9 cellular contexts compared by ENCODE assay signal in genomic region chr2:40384714-40385113, GRCh38.
A peak's percentile ranks its signal among the peaks of the same experiment; 100 is the strongest.
DNase-seq lines count a peak whose midpoint lies in the region; TF ChIP-seq lines count a peak whose summit lies in the region.
"Had no signal": no experiment of that assay in that cellular context is flagged by ENCODE, and none has a peak within 500 bp of the region (broad histone marks: within the 10 kb centered on the region; RNA-seq: fewer than 3 reads in every experiment).

No MANE protein-coding gene starts in this region.

- no peaks in the 10 kb centered on the region for H4K20me1 ChIP-seq in smooth muscle cell (ENCODE audit: low read depth)

- intact Hi-C loops in activated T-helper 1 cell treated with anti-CD3 and anti-CD28 coated beads, Interleukin-12 subunit alpha, Interleukin-12 subunit beta, Interleukin-2, Interleukin-4 antibody, amounts not matched to agents 30 ng/mL and 10 ng/mL and 1 ng/mL, durations not matched to agents 14 hours and 24 hours and 36 hours (cut with micrococcal nuclease): no loop called here

- no peaks in the 10 kb centered on the region for H3K79me2 ChIP-seq in smooth muscle cell (ENCODE audit: low read depth)

- no peaks in the 10 kb centered on the region for H3K4me1 Mint-ChIP-seq in activated T-helper 1 cell treated with anti-CD3 and anti-CD28 coated beads, Interleukin-12 subunit alpha, Interleukin-12 subunit beta, Interleukin-2, Interleukin-4 antibody, amounts not matched to agents 30 ng/mL and 10 ng/mL and 1 ng/mL, durations not matched to agents 14 hours and 24 hours and 36 hours (ENCODE audit: low read depth)

- H3K36me3 ChIP-seq in smooth muscle cell (ENCODE audit: low read depth): no peaks in the 10 kb centered on the region
- H3K36me3 ChIP-seq: stomach had no signal

- 2% methylated on average over 2 of the region's 2 CpGs for WGBS in smooth muscle cell (ENCODE audit: low lambda C conversion rate)

- H3K4me3 ChIP-seq in fibroblast of pulmonary artery (replicated peaks; ENCODE audit: low read depth, low read length) (no peak overlapping the region), smooth muscle cell (no peak overlapping the region), coronary artery (no peak overlapping the region)
- H3K4me3 ChIP-seq: stomach had no signal

- no peaks in the 10 kb centered on the region for H3K36me3 Mint-ChIP-seq in activated T-helper 1 cell treated with anti-CD3 and anti-CD28 coated beads, Interleukin-12 subunit alpha, Interleukin-12 subunit beta, Interleukin-2, Interleukin-4 antibody, amounts not matched to agents 30 ng/mL and 10 ng/mL and 1 ng/mL, durations not matched to agents 14 hours and 24 hours and 36 hours (ENCODE audit: low read depth)

- no peak overlapping the region for H3K27ac Mint-ChIP-seq in activated T-helper 1 cell treated with anti-CD3 and anti-CD28 coated beads, Interleukin-12 subunit alpha, Interleukin-12 subunit beta, Interleukin-2, Interleukin-4 antibody, amounts not matched to agents 30 ng/mL and 10 ng/mL and 1 ng/mL, durations not matched to agents 14 hours and 24 hours and 36 hours

- H3K4me2 ChIP-seq in smooth muscle cell: peak overlapping the region; percentile 25

- H3K27ac ChIP-seq in smooth muscle cell (ENCODE audit: low read depth): no peak overlapping the region
- H3K27ac ChIP-seq in coronary artery: no peak overlapping the region
- H3K27ac ChIP-seq: stomach had no signal

- H3K4me3 Mint-ChIP-seq in activated T-helper 1 cell treated with anti-CD3 and anti-CD28 coated beads, Interleukin-12 subunit alpha, Interleukin-12 subunit beta, Interleukin-2, Interleukin-4 antibody, amounts not matched to agents 30 ng/mL and 10 ng/mL and 1 ng/mL, durations not matched to agents 14 hours and 24 hours and 36 hours: no peak overlapping the region

- H3K27me3 Mint-ChIP-seq in activated T-helper 1 cell treated with anti-CD3 and anti-CD28 coated beads, Interleukin-12 subunit alpha, Interleukin-12 subunit beta, Interleukin-2, Interleukin-4 antibody, amounts not matched to agents 30 ng/mL and 10 ng/mL and 1 ng/mL, durations not matched to agents 14 hours and 24 hours and 36 hours (ENCODE audit: insufficient read depth): no peaks in the 10 kb centered on the region

- H3F3A ChIP-seq in smooth muscle cell (ENCODE audit: low read depth): no peaks in the 10 kb centered on the region

- TF ChIP-seq CTCF in fibroblast of pulmonary artery (IDR thresholded peaks at IDR 0.05; ENCODE audit: low read length, missing control alignments): no peak
- no peak for TF ChIP-seq CTCF in smooth muscle cell (IDR thresholded peaks at IDR 0.05; ENCODE audit: borderline replicate concordance, insufficient read depth, poor library complexity, severe bottlenecking)
- no peak for TF ChIP-seq CTCF in coronary artery (IDR thresholded peaks at IDR 0.05)

- H3K4me1 ChIP-seq in smooth muscle cell (ENCODE audit: low read depth): peaks cover 5% of the 10 kb centered on the region
- H3K4me1 ChIP-seq: stomach had no signal

- no peak overlapping the region for H2AFZ ChIP-seq in smooth muscle cell (ENCODE audit: low read depth)

- DNase-seq in HS-5 (ENCODE audit: low read depth): peak; percentile 52
- DNase-seq in SIG-M5 treated with dmso at 0.1 percent for 504 hours (lab: John Stamatoyannopoulos, UW; ENCODE audit: unreplicated experiment): peak; percentile 96
- DNase-seq in fibroblast of pulmonary artery (ENCODE audit: low read depth): peak; percentile 86
- DNase-seq in smooth muscle cell (lab: John Stamatoyannopoulos, UW; ENCODE audit: unreplicated experiment): no peak
- no peak for DNase-seq in coronary artery (ENCODE audit: low spot score)
- DNase-seq in activated T-helper 1 cell treated with anti-CD3 and anti-CD28 coated beads, Interleukin-12 subunit alpha, Interleukin-12 subunit beta, Interleukin-2, Interleukin-4 antibody, amounts not matched to agents 30 ng/mL and 10 ng/mL and 1 ng/mL, durations not matched to agents 14 hours and 24 hours and 36 hours (ENCODE audit: low spot score): no peak
- DNase-seq in NCI-H187 treated with DMSO at 0.1 percent for 48 hours (lab: John Stamatoyannopoulos, UW): no peak
- DNase-seq: NCI-H2081, stomach had no signal

- H3K27me3 ChIP-seq in smooth muscle cell (ENCODE audit: low read depth): no peaks in the 10 kb centered on the region
- H3K27me3 ChIP-seq: stomach had no signal

- peaks cover 12% of the 10 kb centered on the region for H3K9me3 Mint-ChIP-seq in activated T-helper 1 cell treated with anti-CD3 and anti-CD28 coated beads, Interleukin-12 subunit alpha, Interleukin-12 subunit beta, Interleukin-2, Interleukin-4 antibody, amounts not matched to agents 30 ng/mL and 10 ng/mL and 1 ng/mL, durations not matched to agents 14 hours and 24 hours and 36 hours

- H3K9me3 ChIP-seq in smooth muscle cell (replicated peaks; ENCODE audit: low read depth): peaks cover 14% of the 10 kb centered on the region

- H3K9ac ChIP-seq in smooth muscle cell (ENCODE audit: low read depth): no peak overlapping the region

Comparison
In these comparisons a context has a peak if more than half of its experiments do, and no peak if none do; other contexts are left out.
1. DNase-seq: peak in HS-5 (single experiment), SIG-M5 treated with dmso at 0.1 percent for 504 hours (single experiment) and fibroblast of pulmonary artery (single experiment); none in smooth muscle cell (single experiment), coronary artery (single experiment), activated T-helper 1 cell treated with anti-CD3 and anti-CD28 coated beads, Interleukin-12 subunit alpha, Interleukin-12 subunit beta, Interleukin-2, Interleukin-4 antibody, amounts not matched to agents 30 ng/mL and 10 ng/mL and 1 ng/mL, durations not matched to agents 14 hours and 24 hours and 36 hours (single experiment) and NCI-H187 treated with DMSO at 0.1 percent for 48 hours (single experiment).